Comparison of ENCODE assay signal across 9 cellular contexts in the genomic region with DNA sequence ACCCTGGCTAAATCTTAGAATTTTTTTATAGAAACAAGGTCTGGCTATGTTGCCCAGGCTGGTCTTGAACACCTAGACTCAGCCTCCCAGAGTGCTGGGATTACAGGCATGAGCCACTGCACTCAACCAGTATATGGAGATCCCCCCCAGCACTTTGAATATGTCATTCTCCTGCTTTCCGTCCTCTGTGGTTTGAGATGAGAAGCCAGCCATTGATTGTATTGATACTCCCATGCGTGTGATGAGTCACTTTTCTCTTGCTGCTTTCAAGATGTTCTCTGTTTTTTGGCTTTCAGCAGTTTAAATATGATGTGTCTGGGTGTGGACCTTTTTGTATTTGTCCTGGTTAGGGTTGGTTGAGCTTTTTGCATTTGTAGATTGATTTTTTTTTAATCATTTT.
A peak's percentile ranks its signal among the peaks of the same experiment; 100 is the strongest.
DNase-seq lines count a peak whose midpoint lies in the region; ATAC-seq and TF ChIP-seq lines count a peak whose summit lies in the region.
"Had no signal": no experiment of that assay in that cellular context is flagged by ENCODE, and none has a peak within 500 bp of the region (broad histone marks: within the 10 kb centered on the region; RNA-seq: fewer than 3 reads in every experiment).

No MANE protein-coding gene starts in this region.

- H3K27ac ChIP-seq in coronary artery (no peak overlapping the region), testis (no peak overlapping the region)
- H3K27ac ChIP-seq: right lobe of liver had no signal

- BruUV-seq in Caco-2 (replicated peaks; lab: Mats Ljungman, UMichigan), result no TSS peak

- H3K4me3 ChIP-seq in Caco-2 (ENCODE audit: low read depth, low read length) (no peak overlapping the region), choroid plexus epithelial cell (ENCODE audit: low read depth, low read length) (no peak overlapping the region), coronary artery (no peak overlapping the region), BE2C (ENCODE audit: low read depth, low read length) (no peak overlapping the region), testis (no peak overlapping the region)
- H3K4me3 ChIP-seq: right lobe of liver had no signal

- no peaks in the 10 kb centered on the region for H3K27me3 ChIP-seq in Caco-2 (replicated peaks; ENCODE audit: control insufficient read depth, insufficient read depth, low read length)
- no peaks in the 10 kb centered on the region for H3K27me3 ChIP-seq in BE2C
- no peaks in the 10 kb centered on the region for H3K27me3 ChIP-seq in testis
- H3K27me3 ChIP-seq: right lobe of liver had no signal

- ATAC-seq in GM19467 (IDR thresholded peaks at IDR 0.05; ENCODE audit: unreplicated experiment) (peak; percentile 56), HG03460 (IDR thresholded peaks at IDR 0.05; ENCODE audit: unreplicated experiment) (peak; percentile 77)

- TF ChIP-seq CTCF in Caco-2 (IDR thresholded peaks at IDR 0.05; ENCODE audit: insufficient read depth in 1 of 2, low read depth in 1 of 2, low read length in 1 of 2, severe bottlenecking in 1 of 2, unreplicated experiment in 1 of 2) (no peak), choroid plexus epithelial cell (conservative IDR thresholded peaks at IDR 0.05; ENCODE audit: low read depth, low read length) (no peak), coronary artery (IDR thresholded peaks at IDR 0.05) (no peak), BE2C (IDR thresholded peaks at IDR 0.05; ENCODE audit: low read depth, low read length) (no peak), testis (IDR thresholded peaks at IDR 0.05) (no peak)

- H3K4me1 ChIP-seq in Caco-2 (peaks cover 29% of the 10 kb centered on the region), BE2C (no peaks in the 10 kb centered on the region), testis (no peaks in the 10 kb centered on the region)

- H3K4me3 Mint-ChIP-seq in Caco-2 (ENCODE audit: unreplicated experiment), result no peak overlapping the region

- CTCF ChIA-PET in Caco-2 (lab: Charles Lee), result no interaction called here

- no peak for DNase-seq in Caco-2
- peak; percentile 45 for DNase-seq in choroid plexus epithelial cell (ENCODE audit: low read depth)
- DNase-seq in coronary artery (ENCODE audit: low spot score), result no peak
- no peak for DNase-seq in BE2C
- DNase-seq in testis, result no peak
- DNase-seq in SKM-1 treated with dmso at 0.1 percent for 144 hours (lab: John Stamatoyannopoulos, UW; ENCODE audit: unreplicated experiment), result no peak
- DNase-seq: right lobe of liver had no signal

- H3K36me3 Mint-ChIP-seq in Caco-2 (ENCODE audit: insufficient read depth, unreplicated experiment), result peaks cover 21% of the 10 kb centered on the region

- 82 to 90% methylated on average over 2 of the region's 2 CpGs for WGBS in testis, 2 donors

- H3K9me3 Mint-ChIP-seq in Caco-2 (ENCODE audit: unreplicated experiment), result no peaks in the 10 kb centered on the region

- H3K27ac Mint-ChIP-seq in Caco-2 (ENCODE audit: unreplicated experiment), result peak overlapping the region; percentile 64

- POLR2A ChIA-PET in Caco-2 (lab: Charles Lee), result no interaction called here

- intact Hi-C loops in Caco-2 (cut with micrococcal nuclease; ENCODE audit: unreplicated experiment), result loop anchor here (2.0 kb wide), 1 partner anchor 61 kb away; no protein-coding TSS in a partner anchor
- intact Hi-C loops in testis (cut with DNase I; ENCODE audit: low total_unique reads), result no loop called here

- no peak for TF ChIP-seq POLR2A in testis (IDR thresholded peaks at IDR 0.05)

- H3K4me1 Mint-ChIP-seq in Caco-2 (ENCODE audit: low read depth, unreplicated experiment), result peaks cover 29% of the 10 kb centered on the region

- H3K27me3 Mint-ChIP-seq in Caco-2 (ENCODE audit: insufficient read depth, unreplicated experiment), result no peaks in the 10 kb centered on the region

- H3K36me3 ChIP-seq in Caco-2 (ENCODE audit: control insufficient read depth, insufficient read depth, low read length) (peaks cover 1% of the 10 kb centered on the region), BE2C (no peaks in the 10 kb centered on the region; the same call in 1 of the 2 replicates), testis (ENCODE audit: low read depth, missing control alignments) (no peaks in the 10 kb centered on the region)

- H3K9me3 ChIP-seq in Caco-2 (no peaks in the 10 kb centered on the region), BE2C (no peaks in the 10 kb centered on the region), testis (no peaks in the 10 kb centered on the region)
- H3K9me3 ChIP-seq: right lobe of liver had no signal
